Comparison of ENCODE assay signal across 9 cellular contexts in genomic region chr9:83511051-83511450, GRCh38. TPM values are rescaled to one million over a fixed set of nuclear protein-coding genes. Genes with fewer than 3 reads are reported as not detected.
DNase-seq lines count a peak whose midpoint lies in the region; ATAC-seq and TF ChIP-seq lines count a peak whose summit lies in the region.
"Had no signal": no experiment of that assay in that cellular context is flagged by ENCODE, and none has a peak within 500 bp of the region (broad histone marks: within the 10 kb centered on the region; RNA-seq: fewer than 3 reads in every experiment).

No MANE protein-coding gene starts in this region.

- no peak overlapping the region for H3K9ac ChIP-seq in Karpas-422 (ENCODE audit: low read length)

- peaks cover 5% of the 10 kb centered on the region; the same call in 1 of the 2 replicates for H3K9me3 ChIP-seq in BE2C
- H3K9me3 ChIP-seq in Karpas-422 (ENCODE audit: low read length) = no peaks in the 10 kb centered on the region

- TF ChIP-seq POLR2A in erythroblast (IDR thresholded peaks at IDR 0.05; ENCODE audit: low read length) = no peak

- H3K4me1 ChIP-seq in BE2C = no peaks in the 10 kb centered on the region
- no peaks in the 10 kb centered on the region for H3K4me1 ChIP-seq in Karpas-422 (ENCODE audit: low read length)

- peaks cover 8% of the 10 kb centered on the region for H3K4me1 Mint-ChIP-seq in activated T-helper 17 cell treated with anti-CD3 and anti-CD28 coated beads, Interleukin-2, amount 50 U/mL, for 72 hours

- DNase-seq in EL (peak; percentile 30), BE2C (no peak), Karpas-422 (no peak), erythroblast (lab: John Stamatoyannopoulos, UW) (no peak), AG08396 (ENCODE audit: low spot score) (no peak)

- H3K27me3 ChIP-seq in BE2C = no peaks in the 10 kb centered on the region
- H3K27me3 ChIP-seq in Karpas-422 (ENCODE audit: low read length) = no peaks in the 10 kb centered on the region

- no peak for TF ChIP-seq CTCF in BE2C (IDR thresholded peaks at IDR 0.05; ENCODE audit: low read depth, low read length)

- H3K27ac ChIP-seq in Karpas-422 (ENCODE audit: low read length) = no peak overlapping the region

- H3K79me2 ChIP-seq in Karpas-422 (ENCODE audit: low read length) = no peaks in the 10 kb centered on the region

- H3K36me3 ChIP-seq in BE2C (peaks cover 23% of the 10 kb centered on the region), Karpas-422 (ENCODE audit: insufficient read depth, low read length) (no peaks in the 10 kb centered on the region)

- H3K4me3 ChIP-seq in BE2C (ENCODE audit: low read depth, low read length) (no peak overlapping the region), Karpas-422 (ENCODE audit: low read length) (no peak overlapping the region)

- no peaks in the 10 kb centered on the region for H4K20me1 ChIP-seq in Karpas-422 (ENCODE audit: insufficient read depth, low read depth, low read length)

- no peaks in the 10 kb centered on the region for H3K9me2 ChIP-seq in Karpas-422 (replicated peaks; ENCODE audit: insufficient read depth, low read length)

- no peaks in the 10 kb centered on the region for H3K27me3 Mint-ChIP-seq in activated T-helper 17 cell treated with anti-CD3 and anti-CD28 coated beads, Interleukin-2, amount 50 U/mL, for 72 hours

- H2AFZ ChIP-seq in Karpas-422 (ENCODE audit: low read length) = no peak overlapping the region

- H3K4me2 ChIP-seq in Karpas-422 (ENCODE audit: low read depth, low read length, poor library complexity, severe bottlenecking) = no peak overlapping the region

- H3K27ac Mint-ChIP-seq in activated T-helper 17 cell treated with anti-CD3 and anti-CD28 coated beads, Interleukin-2, amount 50 U/mL, for 72 hours = no peak overlapping the region

- ATAC-seq in GM19463 (IDR thresholded peaks at IDR 0.05; ENCODE audit: unreplicated experiment) = peak; percentile 88
- ATAC-seq in HG03378 (IDR thresholded peaks at IDR 0.05; ENCODE audit: unreplicated experiment) = peak; percentile 99
- peak; percentile 66 for ATAC-seq in activated T-helper 17 cell treated with anti-CD3 and anti-CD28 coated beads, Interleukin-2, amount 50 U/mL, for 72 hours (replicated peaks)

- no peaks in the 10 kb centered on the region for H3K36me3 Mint-ChIP-seq in activated T-helper 17 cell treated with anti-CD3 and anti-CD28 coated beads, Interleukin-2, amount 50 U/mL, for 72 hours (ENCODE audit: low read depth)

- H3K9me3 Mint-ChIP-seq in activated T-helper 17 cell treated with anti-CD3 and anti-CD28 coated beads, Interleukin-2, amount 50 U/mL, for 72 hours = no peaks in the 10 kb centered on the region

- no peak overlapping the region for H3K4me3 Mint-ChIP-seq in activated T-helper 17 cell treated with anti-CD3 and anti-CD28 coated beads, Interleukin-2, amount 50 U/mL, for 72 hours
- H3K4me3 Mint-ChIP-seq: neural crest cell had no signal

RNA-seq across cellular contexts. Expression of gene FRMD3, which starts 27.1 kb away (rescaled TPM):
- under 1 TPM; 0.17 to 0.82 TPM for total RNA-seq in activated T-helper 17 cell treated with anti-CD3 and anti-CD28 coated beads, Interleukin-2, amount 50 U/mL, for 72 hours
- 13.5 TPM for polyA plus RNA-seq in BE2C (2012; ENCODE audit: insufficient read depth, insufficient read length, low read depth)
- total RNA-seq in Karpas-422 (2014; rRNA removed; shearing (Covaris generic); ENCODE audit: low replicate concordance) = 1.2 TPM in 1 of 2 replicates, not detected in the other
